Comparison of ENCODE assay signal across 9 cellular contexts in the genomic region with DNA sequence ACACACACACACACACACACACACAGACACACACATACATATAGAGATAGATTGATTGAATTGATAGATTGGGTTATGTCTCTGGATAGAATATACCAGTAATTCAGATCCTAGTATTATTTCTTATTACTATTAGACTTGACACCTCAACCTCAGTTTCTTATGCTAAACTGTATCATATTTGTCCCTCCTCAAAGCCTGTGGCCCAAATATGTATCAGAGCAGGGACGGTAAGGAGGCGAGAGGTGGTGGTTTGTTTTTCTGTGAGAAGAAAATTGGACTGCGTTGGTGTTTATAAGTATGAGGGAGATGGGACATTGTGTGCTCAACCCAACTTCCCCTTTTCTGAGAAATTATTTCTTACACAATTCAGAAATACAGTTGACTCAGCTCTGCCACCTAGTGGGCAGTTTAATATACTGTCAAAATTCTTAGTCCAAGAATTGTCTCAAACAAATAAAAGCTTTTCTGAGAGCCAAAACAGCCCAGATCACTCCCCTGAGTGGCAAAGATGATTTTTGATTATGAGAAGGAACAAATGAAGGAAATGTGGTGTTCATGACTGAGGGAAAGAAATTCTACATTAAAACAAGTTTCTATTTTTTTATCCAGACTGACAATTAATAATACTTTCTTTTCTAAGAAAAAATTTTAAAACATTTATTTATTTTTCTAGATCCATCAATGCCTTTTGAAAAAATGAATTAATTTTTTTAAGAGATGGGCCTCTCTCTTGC. TPM values are rescaled to one million over a fixed set of nuclear protein-coding genes. Genes with fewer than 3 reads are reported as not detected.
DNase-seq lines count a peak whose midpoint lies in the region; ATAC-seq, FAIRE-seq and TF ChIP-seq lines count a peak whose summit lies in the region.
"Had no signal": no experiment of that assay in that cellular context is flagged by ENCODE, and none has a peak within 500 bp of the region (broad histone marks: within the 10 kb centered on the region; RNA-seq: fewer than 3 reads in every experiment).

No MANE protein-coding gene starts in this region.

- no peak overlapping the region for H2BK5ac ChIP-seq in H1 (ENCODE audit: low read depth, low read length)

- H3K27ac ChIP-seq in H1 (ENCODE audit: low read depth, low read length), result no peak overlapping the region

- H2BK20ac ChIP-seq in H1 (ENCODE audit: low read length), result no peak overlapping the region

- H3K18ac ChIP-seq in H1 (ENCODE audit: extremely low read depth, low read length), result no peak overlapping the region

- H3K27ac Mint-ChIP-seq in mesothelial cell of epicardium, result no peak overlapping the region

- no peaks in the 10 kb centered on the region; a peak in 1 of 7 replicates for H3K4me1 ChIP-seq in H1 (replicated peaks in 1 of 4; ENCODE audit: control insufficient read depth in 3 of 4, insufficient read depth in 4 of 4, low read length in 3 of 4)

- H3K4me3 Mint-ChIP-seq in mesothelial cell of epicardium, result no peak overlapping the region

- no peaks in the 10 kb centered on the region for H3K36me3 Mint-ChIP-seq in mesothelial cell of epicardium

- TF ChIP-seq POLR2A in H1 (IDR thresholded peaks at IDR 0.05; ENCODE audit: control extremely low read depth in 1 of 2, low read depth in 2 of 2, low read length in 2 of 2), result no peak

- H3K27me3 Mint-ChIP-seq in mesothelial cell of epicardium (ENCODE audit: low read depth), result no peaks in the 10 kb centered on the region

- CTCF ChIA-PET in H1 (lab: Charles Lee; ENCODE audit: partially characterized antibody), result interaction anchor here (0.7 to 7.3 kb wide), 18 partner anchors 9 to 160 kb away, joined by 3 to 152 read pairs (median 5); partner anchors contain the start of genes ANKRD34A, HJV, LIX1L and NUDT17

- H3K4me2 ChIP-seq in H1 (ENCODE audit: insufficient read depth in 1 of 2, low read depth in 2 of 2, low read length in 2 of 2), result no peak overlapping the region

- H4K5ac ChIP-seq in H1 (ENCODE audit: insufficient read length, low read depth, low read length), result no peak overlapping the region

- no peak overlapping the region for H4K91ac ChIP-seq in H1 (replicated peaks; ENCODE audit: insufficient read length, low read length)

- no peaks in the 10 kb centered on the region for H3K9me3 Mint-ChIP-seq in mesothelial cell of epicardium

- DNase-seq in Daoy (ENCODE audit: low read depth), result peak; percentile 63
- peak; percentile 88 for DNase-seq in NCI-H82 (lab: John Stamatoyannopoulos, UW)
- DNase-seq in activated CD4-positive, alpha-beta T cell treated with anti-CD3 and anti-CD28 coated beads, Interleukin-2, amount 50 U/mL, for 4 hours, result peak; percentile 49 to 56
- peak in 1 of 2 experiments; percentile 56 for DNase-seq in H1 (ENCODE audit: low read depth in 1 of 2, low spot score in 2 of 2)
- peak in 1 of 2 experiments; percentile 64 for DNase-seq in mesothelial cell of epicardium (ENCODE audit: low spot score in 2 of 2, unreplicated experiment in 2 of 2)
- peak; percentile 16 to 89 (median 68) for DNase-seq in stimulated activated naive CD4-positive, alpha-beta T cell (lab: John Stamatoyannopoulos, UW)

- H3K4me3 ChIP-seq in H1 (ENCODE audit: extremely low read depth in 1 of 4, insufficient read depth in 2 of 4, low read depth in 3 of 4, low read length in 4 of 4), result no peak overlapping the region

- no peak overlapping the region for H3K23ac ChIP-seq in H1 (ENCODE audit: insufficient read length)

- WGBS in H1 (ENCODE audit: extremely low coverage in 1 of 2, insufficient coverage in 1 of 2, insufficient read length in 1 of 2, insufficient replicate concordance in 2 of 2, low coverage in 1 of 2, low lambda C conversion rate in 2 of 2, missing lambda C conversion rate in 1 of 2), 2 experiments, result 15% methylated on average over 3 of the region's 3 CpGs; no CpG with 5 or more reads in 1 of the 2 experiments

- H3K56ac ChIP-seq in H1 (replicated peaks; ENCODE audit: insufficient read length, low read depth, low read length), result no peak overlapping the region

- H2AK5ac ChIP-seq in H1 (ENCODE audit: low read depth, low read length), result no peak overlapping the region

- H3K79me1 ChIP-seq in H1 (ENCODE audit: low read depth, low read length), result no peaks in the 10 kb centered on the region

- no peaks in the 10 kb centered on the region for H3K27me3 ChIP-seq in H1 (replicated peaks in 1 of 4; ENCODE audit: control insufficient read depth in 3 of 4, extremely low read depth in 1 of 4, insufficient read depth in 3 of 4, low read length in 3 of 4)

- TF ChIP-seq CTCF in H1 (IDR thresholded peaks at IDR 0.05; ENCODE audit: control extremely low read depth in 1 of 3, insufficient read depth in 1 of 3, low read depth in 1 of 3, low read length in 3 of 3) (peak in 2 of 3 experiments; percentile 42 to 60; a peak in 2 of 4 replicates), mesothelial cell of epicardium (IDR thresholded peaks at IDR 0.05; ENCODE audit: unreplicated experiment) (peak; percentile 99)

- H3K9me3 ChIP-seq in H1 (ENCODE audit: insufficient read depth in 2 of 2, low read depth in 1 of 2, low read length in 1 of 2), result no peaks in the 10 kb centered on the region

- H3K36me3 ChIP-seq in H1 (ENCODE audit: control insufficient read depth in 2 of 4, insufficient read depth in 4 of 4, low read length in 3 of 4), result no peaks in the 10 kb centered on the region

- H3K4ac ChIP-seq in H1 (replicated peaks; ENCODE audit: insufficient read length, low read depth, low read length), result no peak overlapping the region

- no peak overlapping the region for H3K9ac ChIP-seq in H1 (replicated peaks in 1 of 4; ENCODE audit: extremely low read depth in 1 of 4, low read depth in 3 of 4, low read length in 3 of 4)

- no peak for TF ChIP-seq EP300 in H1 (IDR thresholded peaks at IDR 0.05; ENCODE audit: borderline replicate concordance in 1 of 2, low read depth in 2 of 2, low read length in 2 of 2)

- H3K14ac ChIP-seq in H1 (ENCODE audit: insufficient read length), result no peak overlapping the region

- FAIRE-seq in H1 (lab: Jason Lieb, UNC), result no peak
- FAIRE-seq: colon had no signal

- no peak overlapping the region for H2BK15ac ChIP-seq in H1 (ENCODE audit: low read length)

- H2BK120ac ChIP-seq in H1 (replicated peaks; ENCODE audit: low read depth, low read length), result no peak overlapping the region

- H3K23me2 ChIP-seq in H1 (ENCODE audit: low read depth, low read length), result no peaks in the 10 kb centered on the region

- peak; percentile 60 for TF ChIP-seq RAD21 in H1 (IDR thresholded peaks at IDR 0.05 in 1 of 2, conservative IDR thresholded peaks at IDR 0.05 in 1 of 2; ENCODE audit: low read depth in 2 of 2, low read length in 2 of 2)

- peak; percentile 76 for ATAC-seq in HG03565 (IDR thresholded peaks at IDR 0.05; ENCODE audit: unreplicated experiment)
- ATAC-seq in HG02642 (IDR thresholded peaks at IDR 0.05; ENCODE audit: poor library complexity, unreplicated experiment), result no peak

- no peak overlapping the region for H2BK12ac ChIP-seq in H1 (ENCODE audit: low read depth, low read length)

- H2AFZ ChIP-seq in H1 (ENCODE audit: low read length), result no peak overlapping the region

- POLR2A ChIA-PET in H1 (lab: Charles Lee; ENCODE audit: partially characterized antibody), result interaction anchor here (0.9 to 4.5 kb wide), 5 partner anchors 12 to 160 kb away, joined by 3 to 30 read pairs (median 5); no protein-coding TSS in a partner anchor

- H4K20me1 ChIP-seq in H1 (replicated peaks in 1 of 2; ENCODE audit: control insufficient read depth in 1 of 2, insufficient read depth in 2 of 2, low read length in 2 of 2), result no peaks in the 10 kb centered on the region

- H3K79me2 ChIP-seq in H1 (ENCODE audit: control insufficient read depth in 1 of 2, insufficient read depth in 2 of 2, low read length in 2 of 2), result no peaks in the 10 kb centered on the region

- H4K8ac ChIP-seq in H1 (ENCODE audit: extremely low read depth, insufficient read depth, low read length), result no peak overlapping the region

- peaks cover 3% of the 10 kb centered on the region for H3K4me1 Mint-ChIP-seq in mesothelial cell of epicardium

RNA-seq across cellular contexts. Expression of gene TXNIP, which starts 10.8 kb away (rescaled TPM):
- 2.6 and 2.8 TPM in 2 replicates for total RNA-seq in Daoy (2014; rRNA removed; shearing (Covaris generic))
- total RNA-seq in H1 (2021; fragmentation: NEBNext Ultra II Directional; extraction: Animal tissue kit (Norgen Biotek cat#: 25700)), result 10.3 and 12.3 TPM in 2 replicates
- polyA plus RNA-seq in H1 (2011; rRNA removed), result 33.4 and 56.8 TPM in 2 replicates
- polyA plus RNA-seq in H1 (2011; cell fraction: cytosol; rRNA removed), result 50.4 TPM
- polyA plus RNA-seq in H1 (2011; cell fraction: nucleus; rRNA removed), result 73.4 TPM
- polyA plus RNA-seq in H1 (2012, experiment 1 of 2), result 14.6 to 27.3 TPM (median 22.1 TPM) in 4 replicates
- 4.6 TPM for polyA plus RNA-seq in H1 (2012, experiment 2 of 2)
- polyA plus RNA-seq in H1 (2013, experiment 1 of 2), result 9.4 TPM
- 8.5 TPM for polyA plus RNA-seq in H1 (2013, experiment 2 of 2)
- polyA minus RNA-seq in H1 (2011; rRNA and poly(A)+ RNA removed), result 91.1 and 129 TPM in 2 replicates
- polyA minus RNA-seq in H1 (2011; cell fraction: cytosol; rRNA and poly(A)+ RNA removed), result 56.7 TPM
- polyA minus RNA-seq in H1 (2011; cell fraction: nucleus; rRNA and poly(A)+ RNA removed), result 171 TPM
- total RNA-seq in mesothelial cell of epicardium, result 125 to 129 TPM (median 129 TPM) in 3 replicates

RNA-seq across cellular contexts. Expression of gene HJV, which starts 14.3 kb away (rescaled TPM):
- total RNA-seq in Daoy (2014; rRNA removed; shearing (Covaris generic)), result not detected in 2 replicates
- 0.32 and 0.46 TPM in 2 replicates for total RNA-seq in H1 (2021; fragmentation: NEBNext Ultra II Directional; extraction: Animal tissue kit (Norgen Biotek cat#: 25700))
- 0.42 and 0.70 TPM in 2 replicates for polyA plus RNA-seq in H1 (2011; rRNA removed)
- 0.58 TPM for polyA plus RNA-seq in H1 (2011; cell fraction: cytosol; rRNA removed)
- 0.37 TPM for polyA plus RNA-seq in H1 (2011; cell fraction: nucleus; rRNA removed)
- polyA plus RNA-seq in H1 (2012, experiment 1 of 2), result 0.15 to 0.51 TPM (median 0.34 TPM) in 4 replicates
- polyA plus RNA-seq in H1 (2012, experiment 2 of 2), result 0.14 TPM
- 0.20 TPM for polyA plus RNA-seq in H1 (2013, experiment 1 of 2)
- 0.18 TPM for polyA plus RNA-seq in H1 (2013, experiment 2 of 2)
- 0.47 and 0.63 TPM in 2 replicates for polyA minus RNA-seq in H1 (2011; rRNA and poly(A)+ RNA removed)
- not detected for polyA minus RNA-seq in H1 (2011; cell fraction: cytosol; rRNA and poly(A)+ RNA removed)
- polyA minus RNA-seq in H1 (2011; cell fraction: nucleus; rRNA and poly(A)+ RNA removed), result not detected
- total RNA-seq in mesothelial cell of epicardium, result not detected in 3 replicates

RNA-seq across cellular contexts. Expression of gene POLR3GL, which starts 42.7 kb away (rescaled TPM):
- 9.0 and 12.6 TPM in 2 replicates for total RNA-seq in Daoy (2014; rRNA removed; shearing (Covaris generic))
- 2.3 and 3.1 TPM in 2 replicates for total RNA-seq in H1 (2021; fragmentation: NEBNext Ultra II Directional; extraction: Animal tissue kit (Norgen Biotek cat#: 25700))
- 3.5 and 3.9 TPM in 2 replicates for polyA plus RNA-seq in H1 (2011; rRNA removed)
- polyA plus RNA-seq in H1 (2011; cell fraction: cytosol; rRNA removed), result 5.2 TPM
- polyA plus RNA-seq in H1 (2011; cell fraction: nucleus; rRNA removed), result 3.2 TPM
- polyA plus RNA-seq in H1 (2012, experiment 1 of 2), result 4.7 to 7.1 TPM (median 5.3 TPM) in 4 replicates
- polyA plus RNA-seq in H1 (2012, experiment 2 of 2), result 1.7 TPM
- polyA plus RNA-seq in H1 (2013, experiment 1 of 2), result 4.5 TPM
- polyA plus RNA-seq in H1 (2013, experiment 2 of 2), result 4.8 TPM
- polyA minus RNA-seq in H1 (2011; rRNA and poly(A)+ RNA removed), result 1.5 and 1.6 TPM in 2 replicates
- 1.5 TPM for polyA minus RNA-seq in H1 (2011; cell fraction: cytosol; rRNA and poly(A)+ RNA removed)
- 2.0 TPM for polyA minus RNA-seq in H1 (2011; cell fraction: nucleus; rRNA and poly(A)+ RNA removed)
- 14.4 to 16.4 TPM (median 14.7 TPM) in 3 replicates for total RNA-seq in mesothelial cell of epicardium

RNA-seq across cellular contexts. Expression of gene ANKRD34A, which starts 42.8 kb away (rescaled TPM):
- 0.63 TPM in 1 of 2 replicates, not detected in the other for total RNA-seq in Daoy (2014; rRNA removed; shearing (Covaris generic))
- 0.20 and 0.46 TPM in 2 replicates for total RNA-seq in H1 (2021; fragmentation: NEBNext Ultra II Directional; extraction: Animal tissue kit (Norgen Biotek cat#: 25700))
- polyA plus RNA-seq in H1 (2011; rRNA removed), result 0.15 and 0.19 TPM in 2 replicates
- 0.10 TPM for polyA plus RNA-seq in H1 (2011; cell fraction: cytosol; rRNA removed)
- polyA plus RNA-seq in H1 (2011; cell fraction: nucleus; rRNA removed), result 0.33 TPM
- 0.18 to 0.33 TPM (median 0.26 TPM) in 4 replicates for polyA plus RNA-seq in H1 (2012, experiment 1 of 2)
- polyA plus RNA-seq in H1 (2012, experiment 2 of 2), result 0.22 TPM
- 0.08 TPM for polyA plus RNA-seq in H1 (2013, experiment 1 of 2)
- 0.13 TPM for polyA plus RNA-seq in H1 (2013, experiment 2 of 2)
- 0.07 and 0.47 TPM in 2 replicates for polyA minus RNA-seq in H1 (2011; rRNA and poly(A)+ RNA removed)
- not detected for polyA minus RNA-seq in H1 (2011; cell fraction: cytosol; rRNA and poly(A)+ RNA removed)
- 0.70 TPM for polyA minus RNA-seq in H1 (2011; cell fraction: nucleus; rRNA and poly(A)+ RNA removed)
- 0.86 to 1.9 TPM (median 0.94 TPM) in 3 replicates for total RNA-seq in mesothelial cell of epicardium

RNA-seq across cellular contexts. Expression of gene LIX1L, which starts 49.4 kb away (rescaled TPM):
- 16.0 and 21.0 TPM in 2 replicates for total RNA-seq in Daoy (2014; rRNA removed; shearing (Covaris generic))
- 2.9 and 3.0 TPM in 2 replicates for total RNA-seq in H1 (2021; fragmentation: NEBNext Ultra II Directional; extraction: Animal tissue kit (Norgen Biotek cat#: 25700))
- polyA plus RNA-seq in H1 (2011; rRNA removed), result 3.7 and 3.8 TPM in 2 replicates
- 2.9 TPM for polyA plus RNA-seq in H1 (2011; cell fraction: cytosol; rRNA removed)
- polyA plus RNA-seq in H1 (2011; cell fraction: nucleus; rRNA removed), result 0.67 TPM
- polyA plus RNA-seq in H1 (2012, experiment 1 of 2), result 1.1 to 2.2 TPM (median 1.2 TPM) in 4 replicates
- 1.7 TPM for polyA plus RNA-seq in H1 (2012, experiment 2 of 2)
- 1.9 TPM for polyA plus RNA-seq in H1 (2013, experiment 1 of 2)
- polyA plus RNA-seq in H1 (2013, experiment 2 of 2), result 2.0 TPM
- polyA minus RNA-seq in H1 (2011; rRNA and poly(A)+ RNA removed), result 2.7 TPM in 2 replicates
- 1.7 TPM for polyA minus RNA-seq in H1 (2011; cell fraction: cytosol; rRNA and poly(A)+ RNA removed)
- 1.3 TPM for polyA minus RNA-seq in H1 (2011; cell fraction: nucleus; rRNA and poly(A)+ RNA removed)
- total RNA-seq in mesothelial cell of epicardium, result 26.6 to 27.6 TPM (median 27.1 TPM) in 3 replicates
